ENCODE assay signal across 28 cellular contexts in the genomic region with DNA sequence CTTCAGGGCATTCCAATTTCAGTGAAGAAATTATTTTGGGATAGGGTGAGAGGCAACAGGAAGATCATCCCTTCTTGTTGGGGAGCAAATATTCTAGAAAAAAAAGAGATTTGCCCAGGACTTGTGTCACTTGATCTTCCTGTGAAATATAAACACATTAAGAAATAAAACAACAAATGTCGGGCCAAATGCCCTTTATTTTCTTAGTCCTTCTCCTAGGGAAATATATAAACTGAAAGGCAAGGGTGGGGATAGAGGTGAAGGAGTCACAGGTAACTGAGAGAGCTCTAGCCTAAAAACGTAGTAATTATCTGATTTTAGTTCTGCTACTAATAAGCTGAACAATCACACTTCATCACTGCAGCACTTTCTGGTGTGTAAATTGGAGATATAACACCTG.
"Had no signal": no experiment of that assay in that cellular context is flagged by ENCODE, and none has a peak within 500 bp of the region (broad histone marks: within the 10 kb centered on the region; RNA-seq: fewer than 3 reads in every experiment).

No MANE protein-coding gene starts in this region.

- H3K9me3 ChIP-seq: suprapubic skin, testis, thoracic aorta, thyroid gland, tibial artery, transverse colon, upper lobe of left lung, upper lobe of right lung, uterus, vagina had no signal

- DNase-seq: stimulated activated CD4-positive, alpha-beta T cell treated with anti-CD3 and anti-CD28 coated beads, Interleukin-2, amount 100 ng/mL, for 48 hours; stimulated activated CD4-positive, alpha-beta T cell treated with anti-CD3 and anti-CD28 coated beads, Interleukin-4, amount 100 ng/mL, for 1 hour; stimulated activated CD4-positive, alpha-beta T cell treated with anti-CD3 and anti-CD28 coated beads, Interleukin-4, amount 100 ng/mL, for 24 hours; stimulated activated CD4-positive, alpha-beta T cell treated with anti-CD3 and anti-CD28 coated beads, Interleukin-4, amount 100 ng/mL, for 4 hours; stimulated activated CD8-positive, alpha-beta memory T cell treated with anti-CD3 and anti-CD28 coated beads, Interleukin-4, amount 100 ng/mL, for 48 hours; stimulated activated naive B cell treated with anti-CD40 and anti-IgM and Interleukin-4, amounts not matched to agents 10 μg/mL and 1 μg/mL and 100 μg/mL, for 72 hours; stimulated activated naive CD4-positive, alpha-beta T cell; stimulated activated naive CD4-positive, alpha-beta T cell treated with Interleukin-2 at 50 U/mL for 16 hours; stimulated activated naive CD8-positive, alpha-beta T cell treated with anti-CD3 and anti-CD28 coated beads, Interleukin-15, amount 100 ng/mL, for 72 hours; stimulated activated naive CD8-positive, alpha-beta T cell treated with anti-CD3 and anti-CD28 coated beads, Interleukin-15, Interleukin-2, amounts not matched to agents 100 U/mL and 50 U/mL, for 24 hours; stomach; substantia nigra; testis; thyroid gland; tibial artery; transverse colon; upper lobe of left lung; upper lobe of right lung; uterus had no signal

- H3K4me1 Mint-ChIP-seq: stimulated activated effector memory CD8-positive, alpha-beta T cell treated with anti-CD3 and anti-CD28 coated beads, Interleukin-12 subunit alpha, Interleukin-12 subunit beta, amount 100 ng/mL, for 72 hours had no signal

- H3K27ac ChIP-seq: stomach, suprapubic skin, testis, thoracic aorta, tibial artery, tibial nerve, transverse colon, upper lobe of left lung, upper lobe of right lung, uterus, vagina had no signal

- H3K36me3 ChIP-seq: uterus had no signal

- H3K27me3 Mint-ChIP-seq: stimulated activated memory B cell treated with anti-CD40 and anti-IgM and Interleukin-4, amounts not matched to agents 10 μg/mL and 1 μg/mL and 100 μg/mL, for 72 hours; stimulated activated naive B cell treated with anti-CD40 and anti-IgM and Interleukin-4, amounts not matched to agents 10 μg/mL and 1 μg/mL and 100 μg/mL, for 72 hours; stimulated activated naive CD8-positive, alpha-beta T cell treated with anti-CD3 and anti-CD28 coated beads, Interleukin-15, amount 100 ng/mL, for 72 hours; stimulated activated naive CD8-positive, alpha-beta T cell treated with anti-CD3 and anti-CD28 coated beads, Interleukin-15, Interleukin-2, amounts not matched to agents 100 ng/mL and 50 ng/mL, for 24 hours; type B pancreatic cell had no signal

- FAIRE-seq: urothelium cell line had no signal

- H3K4me3 ChIP-seq: stomach, suprapubic skin, testis, thoracic aorta, thyroid gland, tibial artery, tibial nerve, transverse colon, upper lobe of left lung, upper lobe of right lung, uterus, vagina had no signal

- ATAC-seq: stimulated activated effector memory CD8-positive, alpha-beta T cell treated with anti-CD3 and anti-CD28 coated beads, Interleukin-12 subunit alpha, Interleukin-12 subunit beta, amount 100 ng/mL, for 72 hours; stimulated activated memory B cell treated with anti-CD40 and anti-IgM and Interleukin-4, amounts not matched to agents 10 μg/mL and 1 μg/mL and 100 μg/mL, for 72 hours; stimulated activated naive B cell treated with anti-CD40 and anti-IgM and Interleukin-4, amounts not matched to agents 10 μg/mL and 1 μg/mL and 100 μg/mL, for 72 hours; stimulated activated naive CD8-positive, alpha-beta T cell treated with anti-CD3 and anti-CD28 coated beads, Interleukin-15, amount 100 ng/mL, for 72 hours; stimulated activated naive CD8-positive, alpha-beta T cell treated with anti-CD3 and anti-CD28 coated beads, Interleukin-15, Interleukin-2, amounts not matched to agents 100 U/mL and 50 U/mL, for 24 hours; upper lobe of right lung had no signal

- H3K27ac Mint-ChIP-seq: stimulated activated effector memory CD8-positive, alpha-beta T cell treated with anti-CD3 and anti-CD28 coated beads, Interleukin-12 subunit alpha, Interleukin-12 subunit beta, amount 100 ng/mL, for 72 hours; stimulated activated memory B cell treated with anti-CD40 and anti-IgM and Interleukin-4, amounts not matched to agents 10 μg/mL and 1 μg/mL and 100 μg/mL, for 72 hours; stimulated activated naive B cell treated with anti-CD40 and anti-IgM and Interleukin-4, amounts not matched to agents 10 μg/mL and 1 μg/mL and 100 μg/mL, for 72 hours; stimulated activated naive CD8-positive, alpha-beta T cell treated with anti-CD3 and anti-CD28 coated beads, Interleukin-15, Interleukin-2, amounts not matched to agents 100 ng/mL and 50 ng/mL, for 24 hours; type B pancreatic cell had no signal

- H3K9me3 Mint-ChIP-seq: type B pancreatic cell had no signal

- H3K4me3 Mint-ChIP-seq: stimulated activated effector memory CD8-positive, alpha-beta T cell treated with anti-CD3 and anti-CD28 coated beads, Interleukin-12 subunit alpha, Interleukin-12 subunit beta, amount 100 ng/mL, for 72 hours; stimulated activated memory B cell treated with anti-CD40 and anti-IgM and Interleukin-4, amounts not matched to agents 10 μg/mL and 1 μg/mL and 100 μg/mL, for 72 hours; stimulated activated naive B cell treated with anti-CD40 and anti-IgM and Interleukin-4, amounts not matched to agents 10 μg/mL and 1 μg/mL and 100 μg/mL, for 72 hours; stimulated activated naive CD8-positive, alpha-beta T cell treated with anti-CD3 and anti-CD28 coated beads, Interleukin-15, amount 100 ng/mL, for 72 hours; stimulated activated naive CD8-positive, alpha-beta T cell treated with anti-CD3 and anti-CD28 coated beads, Interleukin-15, Interleukin-2, amounts not matched to agents 100 ng/mL and 50 ng/mL, for 24 hours; type B pancreatic cell had no signal

- H3K27me3 ChIP-seq: stomach, suprapubic skin, testis, thyroid gland, tibial artery, tibial nerve, transverse colon, upper lobe of left lung, upper lobe of right lung, uterus, vagina had no signal

- H3K4me1 ChIP-seq: stomach, suprapubic skin, testis, tibial artery, tibial nerve, transverse colon, upper lobe of left lung, upper lobe of right lung, uterus, vagina had no signal
